In genomic region chr17:37747222-37747621, GRCh38 we compare ENCODE assay signal across 23 cellular contexts. TPM values are rescaled to one million over a fixed set of nuclear protein-coding genes. Genes with fewer than 3 reads are reported as not detected.
"Had no signal": no experiment of that assay in that cellular context is flagged by ENCODE, and none has a peak within 500 bp of the region (broad histone marks: within the 10 kb centered on the region; RNA-seq: fewer than 3 reads in every experiment).

No MANE protein-coding gene starts in this region.

- H3K27ac Mint-ChIP-seq: activated CD4-positive, alpha-beta T cell treated with anti-CD3 and anti-CD28 coated beads, Interleukin-2, amount 10 ng/mL, durations not matched to agents 7 days and 5 days; activated CD8-positive, alpha-beta T cell treated with anti-CD3 and anti-CD28 coated beads, Interleukin-2, amount 10 ng/mL, durations not matched to agents 7 days and 5 days; activated naive CD4-positive, alpha-beta T cell treated with anti-CD3 and anti-CD28 coated beads, Interleukin-2, amount 10 ng/mL, durations not matched to agents 7 days and 5 days; activated naive CD8-positive, alpha-beta T cell treated with anti-CD3 and anti-CD28 coated beads, Interleukin-2, amount 50 U/mL, for 24 hours; activated T-cell treated with anti-CD3 and anti-CD28 coated beads, Interleukin-2, amount 50 U/mL, for 24 hours; activated T-helper 2 cell treated with anti-CD3 and anti-CD28 coated beads, Interferon-gamma antibody, Interleukin-2, Interleukin-4, amounts not matched to agents 10 μg/mL and 5 μg/mL and 100 μg/mL, durations not matched to agents 14 hours and 24 hours and 36 hours; mesothelial cell of epicardium; T-cell had no signal

- H3K36me3 ChIP-seq: esophagus muscularis mucosa, lower lobe of right lung, suprapubic skin had no signal

- ATAC-seq: activated CD4-positive, CD25-positive, alpha-beta regulatory T cell treated with anti-CD3 and anti-CD28 coated beads, Interleukin-2, amount 50 U/mL, for 24 hours; activated CD8-positive, alpha-beta T cell treated with anti-CD3 and anti-CD28 coated beads, Interleukin-2, amount 10 ng/mL, durations not matched to agents 7 days and 5 days; activated naive CD8-positive, alpha-beta T cell treated with anti-CD3 and anti-CD28 coated beads, Interleukin-2, amount 50 U/mL, for 24 hours; left colon; lower lobe of right lung; SK-N-SH treated with all-trans-retinoic acid at 6 μM for 48 hours; stimulated activated naive CD8-positive, alpha-beta T cell treated with anti-CD3 and anti-CD28 coated beads, Interleukin-15, amount 100 ng/mL, for 72 hours; T-cell had no signal

- DNase-seq: activated CD4-positive, alpha-beta T cell treated with anti-CD3 and anti-CD28 coated beads, Interleukin-2, amount 10 ng/mL, durations not matched to agents 7 days and 5 days; activated CD8-positive, alpha-beta T cell treated with anti-CD3 and anti-CD28 coated beads, Interleukin-2, amount 10 ng/mL, durations not matched to agents 7 days and 5 days; activated naive CD4-positive, alpha-beta T cell treated with anti-CD3 and anti-CD28 coated beads, Interleukin-2, amount 10 ng/mL, durations not matched to agents 7 days and 5 days; activated naive CD8-positive, alpha-beta T cell treated with anti-CD3 and anti-CD28 coated beads, Interleukin-2, amount 50 U/mL, for 24 hours; activated T-cell treated with anti-CD3 and anti-CD28 coated beads, Interleukin-2, amount 50 U/mL, for 24 hours; anterior cingulate cortex; left colon; lower lobe of right lung; occipital lobe; posterior cingulate gyrus; stimulated activated CD4-positive, alpha-beta T cell treated with anti-CD3 and anti-CD28 coated beads, Interleukin-4, amount 100 ng/mL, for 1 hour; stimulated activated naive CD8-positive, alpha-beta T cell treated with anti-CD3 and anti-CD28 coated beads, Interleukin-15, amount 100 ng/mL, for 72 hours; T-cell had no signal

- H3K9me3 Mint-ChIP-seq: activated CD4-positive, alpha-beta T cell treated with anti-CD3 and anti-CD28 coated beads, Interleukin-2, amount 10 ng/mL, durations not matched to agents 7 days and 5 days; activated naive CD4-positive, alpha-beta T cell treated with anti-CD3 and anti-CD28 coated beads, Interleukin-2, amount 10 ng/mL, durations not matched to agents 7 days and 5 days; activated naive CD8-positive, alpha-beta T cell treated with anti-CD3 and anti-CD28 coated beads, Interleukin-2, amount 50 U/mL, for 24 hours; activated T-cell treated with anti-CD3 and anti-CD28 coated beads, Interleukin-2, amount 50 U/mL, for 24 hours; activated T-helper 2 cell treated with anti-CD3 and anti-CD28 coated beads, Interferon-gamma antibody, Interleukin-2, Interleukin-4, amounts not matched to agents 10 μg/mL and 5 μg/mL and 100 μg/mL, durations not matched to agents 14 hours and 24 hours and 36 hours; central memory CD8-positive, alpha-beta T cell; mesothelial cell of epicardium; stimulated activated naive CD8-positive, alpha-beta T cell treated with anti-CD3 and anti-CD28 coated beads, Interleukin-15, amount 100 ng/mL, for 72 hours; T-cell had no signal

- H3K4me3 ChIP-seq: coronary artery, esophagus muscularis mucosa, skin epidermis, suprapubic skin had no signal

- H3K36me3 Mint-ChIP-seq: activated naive CD4-positive, alpha-beta T cell treated with anti-CD3 and anti-CD28 coated beads, Interleukin-2, amount 10 ng/mL, durations not matched to agents 7 days and 5 days; mesothelial cell of epicardium; T-cell had no signal

- H3K9me3 ChIP-seq: esophagus muscularis mucosa, lower lobe of right lung, suprapubic skin had no signal

- H3K27ac ChIP-seq: coronary artery, esophagus muscularis mucosa, lower lobe of right lung, skin epidermis, suprapubic skin had no signal

- H3K4me3 Mint-ChIP-seq: activated CD4-positive, alpha-beta T cell treated with anti-CD3 and anti-CD28 coated beads, Interleukin-2, amount 10 ng/mL, durations not matched to agents 7 days and 5 days; activated CD8-positive, alpha-beta T cell treated with anti-CD3 and anti-CD28 coated beads, Interleukin-2, amount 10 ng/mL, durations not matched to agents 7 days and 5 days; activated naive CD4-positive, alpha-beta T cell treated with anti-CD3 and anti-CD28 coated beads, Interleukin-2, amount 10 ng/mL, durations not matched to agents 7 days and 5 days; activated T-cell treated with anti-CD3 and anti-CD28 coated beads, Interleukin-2, amount 50 U/mL, for 24 hours; central memory CD8-positive, alpha-beta T cell; mesothelial cell of epicardium; T-cell had no signal

RNA-seq across cellular contexts. Expression of gene HNF1B, which starts 2.4 kb away (rescaled TPM):
- total RNA-seq: activated CD8-positive, alpha-beta T cell treated with anti-CD3 and anti-CD28 coated beads, Interleukin-2, amount 10 ng/mL, durations not matched to agents 7 days and 5 days; esophagus muscularis mucosa; occipital lobe; suprapubic skin had no signal
- polyA plus RNA-seq: neural cell had no signal
